Comparison of ENCODE assay signal across 2 cellular contexts in genomic region chr6:10681795-10682194, GRCh38.
TF ChIP-seq lines count a peak whose summit lies in the region.

No MANE protein-coding gene starts in this region.

TF ChIP-seq in HepG2, 621 proteins besides CTCF, POLR2A, EP300 and RAD21:
- TF ChIP-seq SOX5 (CRISPR knock-in tag; IDR thresholded peaks at IDR 0.05; ENCODE audit: borderline replicate concordance) (no peak), MNT (IDR thresholded peaks at IDR 0.05) (peak; percentile 73)

TF ChIP-seq in K562, 482 proteins besides CTCF, POLR2A, EP300 and RAD21:
- TF ChIP-seq ZBTB7A (IDR thresholded peaks at IDR 0.05; ENCODE audit: borderline replicate concordance, control insufficient read depth, low read depth, low read length) (no peak), MGA (IDR thresholded peaks at IDR 0.05) (0 out of 2 replicates have a peak, but pooled peaks have one; percentile 7)
